Comparison of ENCODE assay signal across 9 cellular contexts in genomic region chr15:32717290-32718081, GRCh38. TPM values are rescaled to one million over a fixed set of nuclear protein-coding genes. Genes with fewer than 3 reads are reported as not detected.
DNase-seq lines count a peak whose midpoint lies in the region; ATAC-seq and TF ChIP-seq lines count a peak whose summit lies in the region.
"Had no signal": no experiment of that assay in that cellular context is flagged by ENCODE, and none has a peak within 500 bp of the region (broad histone marks: within the 10 kb centered on the region; RNA-seq: fewer than 3 reads in every experiment).

GREM1 (plus strand) TSS chr15:32718004; CDS start chr15:32730691, 12,687 bp downstream.

- H3K4me1 Mint-ChIP-seq in H9 (peaks cover 20 to 29% of the 10 kb centered on the region in 2 experiments), immature natural killer cell (peaks cover 10 to 13% of the 10 kb centered on the region in 2 donors)

- H3K27me3 Mint-ChIP-seq in H9 (ENCODE audit: low read depth) (peaks cover 94% of the 10 kb centered on the region), immature natural killer cell (ENCODE audit: low read depth in 3 of 3) (peaks cover 16 to 24% (median 22%) of the 10 kb centered on the region in 3 donors)

- H3K9ac ChIP-seq in H9 (ENCODE audit: extremely low read depth, insufficient read length, low read length): no peak within 1 kb of the TSS
- peak within 1 kb of the TSS; percentile 80 for H3K9ac ChIP-seq in adipocyte (ENCODE audit: low read length)
- peak within 1 kb of the TSS in 1 of 3 donors; percentile 8 for H3K9ac ChIP-seq in skeletal muscle tissue (ENCODE audit: low read depth in 1 of 3, low read length in 3 of 3)

- DNase-seq in H9: peak; percentile 55
- peak; percentile 89 for DNase-seq in adipocyte (ENCODE audit: low read depth)
- no peak for DNase-seq in immature natural killer cell
- DNase-seq in NCI-H1694 (lab: John Stamatoyannopoulos, UW): no peak
- no peak for DNase-seq in cerebellar cortex (ENCODE audit: low spot score)
- DNase-seq in stimulated activated CD4-positive, alpha-beta T cell treated with anti-CD3 and anti-CD28 coated beads, Interleukin-4, amount 100 ng/mL, for 1 hour: no peak

- WGBS in H9 (ENCODE audit: extremely low coverage, insufficient read length, low lambda C conversion rate): no CpG with 5 or more reads among the region's 89 CpGs

- no peak within 1 kb of the TSS for H4K5ac ChIP-seq in H9 (ENCODE audit: insufficient read length, low read depth, low read length)

- H3K36me3 Mint-ChIP-seq in H9 (ENCODE audit: insufficient read depth in 1 of 3, low read depth in 3 of 3): no peaks in the 10 kb centered on the region
- no peaks in the 10 kb centered on the region for H3K36me3 Mint-ChIP-seq in immature natural killer cell

- no peak within 1 kb of the TSS for H3K14ac ChIP-seq in H9 (ENCODE audit: insufficient read depth, low read length)

- H2BK20ac ChIP-seq in H9 (ENCODE audit: low read depth, low read length, poor library complexity, severe bottlenecking): no peak within 1 kb of the TSS

- no peak within 1 kb of the TSS for H2BK120ac ChIP-seq in H9 (ENCODE audit: low read depth, low read length, poor library complexity, severe bottlenecking)

- H3K4me3 ChIP-seq in adipocyte (ENCODE audit: low read length) (peak within 1 kb of the TSS; percentile 83), skeletal muscle tissue (ENCODE audit: low read length in 3 of 3) (peak within 1 kb of the TSS; percentile 30 to 52 (median 36))

- H2AFZ ChIP-seq in H9 (ENCODE audit: low read length): no peak within 1 kb of the TSS

- ATAC-seq in HG02840 (IDR thresholded peaks at IDR 0.05; ENCODE audit: low FRiP score, unreplicated experiment): no peak

- H3K23ac ChIP-seq in H9 (ENCODE audit: insufficient read length, low read depth, low read length): no peak within 1 kb of the TSS

- peaks cover 18% of the 10 kb centered on the region for H3K23me2 ChIP-seq in H9 (ENCODE audit: insufficient read length, low read depth, low read length, poor library complexity, severe bottlenecking)

- no peak within 1 kb of the TSS for H3K27ac ChIP-seq in H9 (ENCODE audit: insufficient read length, low read depth, low read length)
- H3K27ac ChIP-seq in skeletal muscle tissue (ENCODE audit: low read depth, low read length): no peak within 1 kb of the TSS

- H3K56ac ChIP-seq in H9 (ENCODE audit: insufficient read length, low read depth, low read length): no peak within 1 kb of the TSS

- H3K4ac ChIP-seq in H9 (ENCODE audit: low read depth, low read length): no peak within 1 kb of the TSS

- no peak within 1 kb of the TSS for H2BK5ac ChIP-seq in H9 (ENCODE audit: insufficient read length, low read length)

- peak within 1 kb of the TSS; percentile 64 to 85 for H3K4me3 Mint-ChIP-seq in H9
- peak within 1 kb of the TSS in 3 of 5 donors; percentile 2 to 19 (median 7) for H3K4me3 Mint-ChIP-seq in immature natural killer cell

- H3K18ac ChIP-seq in H9 (ENCODE audit: insufficient read length, low read depth, low read length): no peak within 1 kb of the TSS

- no peak within 1 kb of the TSS for H2BK15ac ChIP-seq in H9 (ENCODE audit: low read depth, low read length)

- H3K79me1 ChIP-seq in H9 (ENCODE audit: insufficient read depth, low read depth, low read length, poor library complexity, severe bottlenecking): no peaks in the 10 kb centered on the region

- no peak within 1 kb of the TSS for H2BK12ac ChIP-seq in H9 (ENCODE audit: insufficient read length, low read depth, low read length)

- H3K9me3 Mint-ChIP-seq in H9 (no peaks in the 10 kb centered on the region; a peak in 3 of 5 replicates), immature natural killer cell (no peaks in the 10 kb centered on the region)

- TF ChIP-seq CTCF in H9 (conservative IDR thresholded peaks at IDR 0.05): no peak

- H3K9me3 ChIP-seq in H9 (ENCODE audit: control insufficient read depth, low read depth, low read length) (no peaks in the 10 kb centered on the region), adipocyte (ENCODE audit: control insufficient read depth, low read length) (no peaks in the 10 kb centered on the region), skeletal muscle tissue (ENCODE audit: control insufficient read depth in 3 of 3, low read length in 3 of 3) (no peaks in the 10 kb centered on the region)

- no peak within 1 kb of the TSS for H3T11ph ChIP-seq in H9 (ENCODE audit: low read length)

- H3K27me3 ChIP-seq in H9 (ENCODE audit: insufficient read depth, low read length) (peaks cover 50% of the 10 kb centered on the region; the same call in 1 of the 2 replicates), adipocyte (replicated peaks; ENCODE audit: control insufficient read depth, insufficient read depth, low read length) (peaks cover 5% of the 10 kb centered on the region), skeletal muscle tissue (ENCODE audit: control insufficient read depth in 3 of 3, insufficient read depth in 3 of 3, low read length in 3 of 3) (peaks cover 52 to 58% (median 52%) of the 10 kb centered on the region in 3 donors)

- no peaks in the 10 kb centered on the region for H3K79me2 ChIP-seq in H9 (ENCODE audit: insufficient read depth, low read length)

- H3K36me3 ChIP-seq in adipocyte (ENCODE audit: control insufficient read depth, insufficient read depth, low read length, severe bottlenecking) (no peaks in the 10 kb centered on the region), skeletal muscle tissue (ENCODE audit: control insufficient read depth in 3 of 3, insufficient read depth in 3 of 3, low read length in 3 of 3) (no peaks in the 10 kb centered on the region)

- no peak within 1 kb of the TSS for H2AK5ac ChIP-seq in H9 (ENCODE audit: insufficient read length, low read length)

- peak within 1 kb of the TSS; percentile 54 for H3K4me2 ChIP-seq in H9 (ENCODE audit: insufficient read depth, insufficient read length, low read length)

- H3K27ac Mint-ChIP-seq in H9 (no peak within 1 kb of the TSS), immature natural killer cell (no peak within 1 kb of the TSS)

- no peak within 1 kb of the TSS for H4K8ac ChIP-seq in H9 (replicated peaks; ENCODE audit: insufficient read length, low read depth, low read length)

- no peak within 1 kb of the TSS for H4K91ac ChIP-seq in H9 (ENCODE audit: insufficient read length, low read depth, low read length)

- no peaks in the 10 kb centered on the region for H3K4me1 ChIP-seq in H9 (ENCODE audit: insufficient read depth, low read length)
- H3K4me1 ChIP-seq in adipocyte (ENCODE audit: control insufficient read depth, insufficient read depth, low read length): no peaks in the 10 kb centered on the region
- peaks cover 12 to 18% (median 12%) of the 10 kb centered on the region in 3 donors for H3K4me1 ChIP-seq in skeletal muscle tissue (ENCODE audit: control insufficient read depth in 3 of 3, insufficient read depth in 3 of 3, low read length in 3 of 3)

- H4K20me1 ChIP-seq in H9 (ENCODE audit: control insufficient read depth, insufficient read depth, insufficient read length): no peaks in the 10 kb centered on the region

RNA-seq across cellular contexts. Expression of gene GREM1, which starts in this region (rescaled TPM):
- total RNA-seq in H9 (2021) (1.0 and 1.1 TPM in 2 replicates), skeletal muscle tissue (0.52 TPM)
- not detected for polyA plus RNA-seq in immature natural killer cell
- total RNA-seq: NCI-H460 had no signal

Comparison
In these comparisons a context has a peak if more than half of its experiments do, and no peak if none do; other contexts are left out.
1. DNase-seq: peak in H9 (single experiment) and adipocyte (single experiment); none in immature natural killer cell (0 of 3), NCI-H1694 (single experiment), cerebellar cortex (single experiment) and stimulated activated CD4-positive, alpha-beta T cell treated with anti-CD3 and anti-CD28 coated beads, Interleukin-4, amount 100 ng/mL, for 1 hour (single experiment).